Comparison of ENCODE assay signal across 8 cellular contexts in genomic region chr1:208243522-208243850, GRCh38. TPM values are rescaled to one million over a fixed set of nuclear protein-coding genes. Genes with fewer than 3 reads are reported as not detected.
A peak's percentile ranks its signal among the peaks of the same experiment; 100 is the strongest.
DNase-seq lines count a peak whose midpoint lies in the region; ATAC-seq and TF ChIP-seq lines count a peak whose summit lies in the region.

No MANE protein-coding gene starts in this region.

- H3K9ac ChIP-seq in HCT116 (ENCODE audit: low read length): no peak overlapping the region
- H3K9ac ChIP-seq in skeletal muscle tissue (ENCODE audit: low read depth in 1 of 3, low read length in 3 of 3): peak overlapping the region; percentile 88 to 95 (median 89)

- no peak overlapping the region for H3K27ac Mint-ChIP-seq in activated naive CD4-positive, alpha-beta T cell treated with anti-CD3 and anti-CD28 coated beads, Interleukin-2, amount 10 ng/mL, durations not matched to agents 7 days and 5 days

- no peak for TF ChIP-seq RAD21 in HCT116 (IDR thresholded peaks at IDR 0.05; ENCODE audit: low read depth)

- peaks cover 10% of the 10 kb centered on the region for H3K4me1 Mint-ChIP-seq in activated naive CD4-positive, alpha-beta T cell treated with anti-CD3 and anti-CD28 coated beads, Interleukin-2, amount 10 ng/mL, durations not matched to agents 7 days and 5 days

- TF ChIP-seq CTCF in AG09309 (IDR thresholded peaks at IDR 0.05; ENCODE audit: control insufficient read depth, insufficient read depth, low read depth, low read length, missing control alignments) (no peak), HCT116 (IDR thresholded peaks at IDR 0.05 in 2 of 3, conservative IDR thresholded peaks at IDR 0.05 in 1 of 3; ENCODE audit: borderline replicate concordance in 1 of 3, insufficient read depth in 1 of 3, low read depth in 2 of 3, low read length in 2 of 3) (no peak)

- POLR2A ChIA-PET in HCT116 (lab: Charles Lee): no interaction called here

- DNase-seq in AG09309 (ENCODE audit: low read depth): no peak
- DNase-seq in HCT116 (ENCODE audit: low read depth, low spot score): no peak
- DNase-seq in activated naive CD4-positive, alpha-beta T cell treated with anti-CD3 and anti-CD28 coated beads, Interleukin-2, amount 10 ng/mL, durations not matched to agents 7 days and 5 days: peak; percentile 27
- DNase-seq in right cardiac atrium: peak in 1 of 3 donors; percentile 59
- no peak for DNase-seq in NCI-H2029 (lab: John Stamatoyannopoulos, UW)
- DNase-seq in Kasumi-1 (lab: John Stamatoyannopoulos, UW): no peak

- peak overlapping the region; percentile 78 for H2AFZ ChIP-seq in HCT116 (ENCODE audit: low read depth, low read length, poor library complexity, severe bottlenecking)

- no peaks in the 10 kb centered on the region for H3K9me3 Mint-ChIP-seq in activated naive CD4-positive, alpha-beta T cell treated with anti-CD3 and anti-CD28 coated beads, Interleukin-2, amount 10 ng/mL, durations not matched to agents 7 days and 5 days

- no peaks in the 10 kb centered on the region for H3K36me3 Mint-ChIP-seq in activated naive CD4-positive, alpha-beta T cell treated with anti-CD3 and anti-CD28 coated beads, Interleukin-2, amount 10 ng/mL, durations not matched to agents 7 days and 5 days

- TF ChIP-seq POLR2A in HCT116 (IDR thresholded peaks at IDR 0.05; ENCODE audit: borderline replicate concordance, extremely low read depth, insufficient read depth, insufficient read length): no peak

- H3K27me3 ChIP-seq in HCT116 (ENCODE audit: insufficient read depth, low read length) (peaks cover 45% of the 10 kb centered on the region), right cardiac atrium (ENCODE audit: control insufficient read depth, insufficient read depth) (no peaks in the 10 kb centered on the region), skeletal muscle tissue (ENCODE audit: control insufficient read depth in 3 of 3, insufficient read depth in 3 of 3, low read length in 3 of 3) (no peaks in the 10 kb centered on the region)

- ATAC-seq in HCT116 (peak; percentile 25), right cardiac atrium (peak; percentile 15 to 17), GM19328 (IDR thresholded peaks at IDR 0.05; ENCODE audit: unreplicated experiment) (no peak)

- WGBS in right cardiac atrium: under 1% methylated on average over 37 of the region's 37 CpGs

- H3K4me1 ChIP-seq in HCT116 (ENCODE audit: control insufficient read depth in 1 of 2, insufficient read depth in 2 of 2, low read length in 2 of 2): peaks cover 9 to 18% of the 10 kb centered on the region in 2 experiments; a peak in 3 of 4 replicates
- H3K4me1 ChIP-seq in right cardiac atrium (ENCODE audit: control insufficient read depth, insufficient read depth, low read length): peaks cover 11% of the 10 kb centered on the region
- H3K4me1 ChIP-seq in skeletal muscle tissue (ENCODE audit: control insufficient read depth in 3 of 3, insufficient read depth in 3 of 3, low read length in 3 of 3): peaks cover 49 to 56% (median 52%) of the 10 kb centered on the region in 3 donors

- CTCF ChIA-PET in HCT116 (lab: Charles Lee): interaction anchor here (1.2 to 4.5 kb wide), 5 partner anchors 15 to 280 kb away, joined by 3 to 73 read pairs (median 10); no protein-coding TSS in a partner anchor
- CTCF ChIA-PET in activated naive CD4-positive, alpha-beta T cell treated with anti-CD3 and anti-CD28 coated beads, Interleukin-2, amount 10 ng/mL, durations not matched to agents 7 days and 5 days (lab: Charles Lee): interaction anchor here (1.4 to 4.6 kb wide), 4 partner anchors 10 to 216 kb away, joined by 3 to 44 read pairs (median 8); no protein-coding TSS in a partner anchor

- H3K4me3 ChIP-seq in AG09309 (ENCODE audit: control insufficient read depth, low read depth, low read length): peak overlapping the region; percentile 57
- peak overlapping the region; percentile 50 to 62 for H3K4me3 ChIP-seq in HCT116 (replicated peaks in 1 of 2; ENCODE audit: low read depth in 1 of 2, low read length in 2 of 2)
- peak overlapping the region; percentile 96 for H3K4me3 ChIP-seq in right cardiac atrium (ENCODE audit: low read length)
- peak overlapping the region; percentile 83 to 91 (median 89) for H3K4me3 ChIP-seq in skeletal muscle tissue (ENCODE audit: low read length in 3 of 3)

- H3K9me3 ChIP-seq in HCT116 (ENCODE audit: control insufficient read depth in 1 of 2, insufficient read depth in 1 of 2, low read depth in 1 of 2, low read length in 2 of 2) (no peaks in the 10 kb centered on the region), right cardiac atrium (ENCODE audit: control insufficient read depth, low read length) (no peaks in the 10 kb centered on the region), skeletal muscle tissue (ENCODE audit: control insufficient read depth in 3 of 3, low read length in 3 of 3) (no peaks in the 10 kb centered on the region)

- H3K79me2 ChIP-seq in HCT116 (ENCODE audit: insufficient read depth, low read length): no peaks in the 10 kb centered on the region

- H3K4me3 Mint-ChIP-seq in activated naive CD4-positive, alpha-beta T cell treated with anti-CD3 and anti-CD28 coated beads, Interleukin-2, amount 10 ng/mL, durations not matched to agents 7 days and 5 days: peak overlapping the region; percentile 72

- no peaks in the 10 kb centered on the region for H3K9me2 ChIP-seq in HCT116 (ENCODE audit: insufficient read depth)

- no peaks in the 10 kb centered on the region for H4K20me1 ChIP-seq in HCT116 (ENCODE audit: insufficient read depth)

- intact Hi-C loops in HCT116 (cut with micrococcal nuclease): no loop called here
- intact Hi-C loops in right cardiac atrium (cut with DNase I): loop anchor here (5.0 to 10.0 kb wide), 5 partner anchors 89 to 219 kb away; no protein-coding TSS in a partner anchor

- H3K4me2 ChIP-seq in HCT116 (ENCODE audit: low read length): peak overlapping the region; percentile 75

- H3K27ac ChIP-seq in HCT116 (ENCODE audit: low read depth, low read length): no peak overlapping the region
- H3K27ac ChIP-seq in right cardiac atrium (ENCODE audit: low read length): peak overlapping the region; percentile 86
- peak overlapping the region; percentile 85 for H3K27ac ChIP-seq in skeletal muscle tissue (ENCODE audit: low read depth, low read length)

- RAD21 ChIA-PET in HCT116 (lab: Charles Lee; ENCODE audit: low non-redundant PET in 1 of 2, low total read pairs in 2 of 2, uncharacterized antibody in 2 of 2, unreplicated experiment in 2 of 2): no interaction called here

- H3K27me3 Mint-ChIP-seq in activated naive CD4-positive, alpha-beta T cell treated with anti-CD3 and anti-CD28 coated beads, Interleukin-2, amount 10 ng/mL, durations not matched to agents 7 days and 5 days: peaks cover 85% of the 10 kb centered on the region

- H3K36me3 ChIP-seq in HCT116 (ENCODE audit: control insufficient read depth in 1 of 2, insufficient read depth in 2 of 2, low read length in 2 of 2) (no peaks in the 10 kb centered on the region), skeletal muscle tissue (ENCODE audit: control insufficient read depth in 3 of 3, insufficient read depth in 3 of 3, low read length in 3 of 3) (peaks cover 0 to 4% (median 0%) of the 10 kb centered on the region in 3 donors)

- no TSS peak for BruUV-seq in HCT116 (replicated peaks; lab: Mats Ljungman, UMichigan)

TF ChIP-seq in HCT116, 20 proteins besides CTCF, POLR2A, EP300 and RAD21:
- no peak for TF ChIP-seq EZH2phosphoT487 (IDR thresholded peaks at IDR 0.05; ENCODE audit: borderline replicate concordance)
- TF ChIP-seq EGR1 (IDR thresholded peaks at IDR 0.05; ENCODE audit: low read depth): no peak
- 0 out of 2 replicates have a peak, but pooled peaks have one; percentile 71 for TF ChIP-seq EZH2 (IDR thresholded peaks at IDR 0.05)
TF ChIP-seq in HCT116: peak in this region for 1.

RNA-seq across cellular contexts. Expression of gene PLXNA2, which starts 0.7 kb away (rescaled TPM):
- total RNA-seq in HCT116 (2021; ENCODE audit: unreplicated experiment) (0.89 TPM), right cardiac atrium (10 to 100 TPM; 16.2 to 26.6 (median 16.8) TPM), skeletal muscle tissue (14.1 TPM)
- polyA plus RNA-seq in HCT116 (2012): 0.34 and 0.44 TPM in 2 replicates
- polyA plus RNA-seq in right cardiac atrium: 7.3 TPM
